ENCODE assay signal across 15 cellular contexts in genomic region chr12:54579258-54579657, GRCh38. TPM values are rescaled to one million over a fixed set of nuclear protein-coding genes. Genes with fewer than 3 reads are reported as not detected.
DNase-seq lines count a peak whose midpoint lies in the region; ATAC-seq and TF ChIP-seq lines count a peak whose summit lies in the region.
"Had no signal": no experiment of that assay in that cellular context is flagged by ENCODE, and none has a peak within 500 bp of the region (broad histone marks: within the 10 kb centered on the region; RNA-seq: fewer than 3 reads in every experiment).

No MANE protein-coding gene starts in this region.

- H3K27ac ChIP-seq in HCT116 (ENCODE audit: low read depth, low read length), result no peak overlapping the region
- no peak overlapping the region for H3K27ac ChIP-seq in naive thymus-derived CD4-positive, alpha-beta T cell (ENCODE audit: low read depth, low read length)
- H3K27ac ChIP-seq: brain microvascular endothelial cell, suprapubic skin had no signal

- H3K4me1 Mint-ChIP-seq in naive thymus-derived CD4-positive, alpha-beta T cell, result peaks cover 0 to 9% (median 7%) of the 10 kb centered on the region in 7 donors

- no peak overlapping the region for H3K27ac Mint-ChIP-seq in naive thymus-derived CD4-positive, alpha-beta T cell
- H3K27ac Mint-ChIP-seq: IgD-negative memory B cell had no signal

- RAD21 ChIA-PET in HCT116 (lab: Charles Lee; ENCODE audit: low non-redundant PET in 1 of 2, low total read pairs in 2 of 2, uncharacterized antibody in 2 of 2, unreplicated experiment in 2 of 2), result no interaction called here

- H3K27me3 Mint-ChIP-seq in naive thymus-derived CD4-positive, alpha-beta T cell, result peaks cover 0 to 10% (median 7%) of the 10 kb centered on the region in 5 donors
- H3K27me3 Mint-ChIP-seq: IgD-negative memory B cell had no signal

- no peak for TF ChIP-seq RAD21 in HCT116 (IDR thresholded peaks at IDR 0.05; ENCODE audit: low read depth)

- no peaks in the 10 kb centered on the region for H3K9me3 ChIP-seq in HCT116 (ENCODE audit: control insufficient read depth in 1 of 2, insufficient read depth in 1 of 2, low read depth in 1 of 2, low read length in 2 of 2)
- no peaks in the 10 kb centered on the region for H3K9me3 ChIP-seq in naive thymus-derived CD4-positive, alpha-beta T cell (ENCODE audit: control insufficient read depth in 2 of 3, low read length in 3 of 3)
- H3K9me3 ChIP-seq: suprapubic skin had no signal

- H3K4me3 Mint-ChIP-seq in naive thymus-derived CD4-positive, alpha-beta T cell, result no peak overlapping the region
- H3K4me3 Mint-ChIP-seq: immature natural killer cell had no signal

- CTCF ChIA-PET in HCT116 (lab: Charles Lee), result interaction anchor here (0.8 to 2.0 kb wide), 17 partner anchors 8 to 493 kb away, joined by 3 to 18 read pairs (median 7); partner anchors contain the start of gene DCD
- CTCF ChIA-PET in naive thymus-derived CD4-positive, alpha-beta T cell (lab: Charles Lee), result interaction anchor here (0.9 to 2.1 kb wide), 6 partner anchors 10 to 492 kb away, joined by 3 to 9 read pairs (median 4); no protein-coding TSS in a partner anchor

- H3K4me3 ChIP-seq in HCT116 (replicated peaks in 1 of 2; ENCODE audit: low read depth in 1 of 2, low read length in 2 of 2), result no peak overlapping the region
- H3K4me3 ChIP-seq in naive thymus-derived CD4-positive, alpha-beta T cell (ENCODE audit: low read length), result no peak overlapping the region
- H3K4me3 ChIP-seq: suprapubic skin had no signal

- H3K9me3 Mint-ChIP-seq in naive thymus-derived CD4-positive, alpha-beta T cell, result no peaks in the 10 kb centered on the region
- H3K9me3 Mint-ChIP-seq: IgD-negative memory B cell, immature natural killer cell had no signal

- H3K9ac ChIP-seq in HCT116 (ENCODE audit: low read length), result no peak overlapping the region

- no peak for TF ChIP-seq POLR2A in HCT116 (IDR thresholded peaks at IDR 0.05; ENCODE audit: borderline replicate concordance, extremely low read depth, insufficient read depth, insufficient read length)

- DNase-seq in HCT116 (ENCODE audit: low read depth, low spot score) (no peak), CD1c-positive myeloid dendritic cell (ENCODE audit: extremely low spot score) (no peak), AG20443 (ENCODE audit: low spot score) (no peak)
- no peak for DNase-seq in naive thymus-derived CD4-positive, alpha-beta T cell
- DNase-seq in stimulated activated CD4-positive, alpha-beta T cell treated with anti-CD3 and anti-CD28 coated beads, Interleukin-15, amount 100 ng/mL, for 24 hours, result no peak
- DNase-seq: activated gamma-delta T cell had no signal

- intact Hi-C loops in HCT116 (cut with micrococcal nuclease), result no loop called here
- intact Hi-C loops in naive thymus-derived CD4-positive, alpha-beta T cell (cut with micrococcal nuclease), result loop anchor here in 1 of 2 donors (1.0 to 2.0 kb wide), 2 partner anchors 17 to 18 kb away; no protein-coding TSS in a partner anchor

- peaks cover 0 to 16% (median 5%) of the 10 kb centered on the region in 5 donors for H3K36me3 Mint-ChIP-seq in naive thymus-derived CD4-positive, alpha-beta T cell

- POLR2A ChIA-PET in HCT116 (lab: Charles Lee), result interaction anchor here (1.0 kb wide), 1 partner anchor 22 kb away, joined by 4 read pairs; no protein-coding TSS in a partner anchor
- POLR2A ChIA-PET in naive thymus-derived CD4-positive, alpha-beta T cell (lab: Charles Lee), result interaction anchor here (1.0 kb wide), 1 partner anchor 480 kb away, joined by 3 read pairs; no protein-coding TSS in a partner anchor

- no TSS peak for BruUV-seq in HCT116 (replicated peaks; lab: Mats Ljungman, UMichigan)

- ATAC-seq in GM19043 (IDR thresholded peaks at IDR 0.05; ENCODE audit: low read depth, unreplicated experiment) (peak; percentile 16), HCT116 (peak; percentile 25), HG03521 (IDR thresholded peaks at IDR 0.05; ENCODE audit: unreplicated experiment) (peak; percentile 15)
- peak; percentile 15 for ATAC-seq in naive thymus-derived CD4-positive, alpha-beta T cell

- H4K20me1 ChIP-seq in HCT116 (ENCODE audit: insufficient read depth), result no peaks in the 10 kb centered on the region

- peak overlapping the region; percentile 76 for H2AFZ ChIP-seq in HCT116 (ENCODE audit: low read depth, low read length, poor library complexity, severe bottlenecking)

- H3K4me2 ChIP-seq in HCT116 (ENCODE audit: low read length), result peak overlapping the region; percentile 51

- no peaks in the 10 kb centered on the region for H3K9me2 ChIP-seq in HCT116 (ENCODE audit: insufficient read depth)

- no peaks in the 10 kb centered on the region for H3K79me2 ChIP-seq in HCT116 (ENCODE audit: insufficient read depth, low read length)

- H3K36me3 ChIP-seq in HCT116 (ENCODE audit: control insufficient read depth in 1 of 2, insufficient read depth in 2 of 2, low read length in 2 of 2), result no peaks in the 10 kb centered on the region
- peaks cover 0 to 3% (median 0%) of the 10 kb centered on the region in 3 experiments for H3K36me3 ChIP-seq in naive thymus-derived CD4-positive, alpha-beta T cell (ENCODE audit: control insufficient read depth in 2 of 3, insufficient read depth in 3 of 3, low read length in 3 of 3)
- H3K36me3 ChIP-seq: brain microvascular endothelial cell, suprapubic skin had no signal

- H3K4me1 ChIP-seq in HCT116 (ENCODE audit: control insufficient read depth in 1 of 2, insufficient read depth in 2 of 2, low read length in 2 of 2), result peaks cover 0 to 10% of the 10 kb centered on the region in 2 experiments; a peak in 2 of 4 replicates
- peaks cover 0 to 7% of the 10 kb centered on the region in 2 donors for H3K4me1 ChIP-seq in naive thymus-derived CD4-positive, alpha-beta T cell (ENCODE audit: control insufficient read depth in 2 of 2, insufficient read depth in 2 of 2, low read length in 2 of 2)

- peaks cover 14% of the 10 kb centered on the region; the same call in 1 of the 2 replicates for H3K27me3 ChIP-seq in HCT116 (ENCODE audit: insufficient read depth, low read length)
- no peaks in the 10 kb centered on the region for H3K27me3 ChIP-seq in naive thymus-derived CD4-positive, alpha-beta T cell (ENCODE audit: control insufficient read depth in 2 of 2, insufficient read depth in 2 of 2, low read length in 2 of 2)
- H3K27me3 ChIP-seq: brain microvascular endothelial cell had no signal

- no peak for TF ChIP-seq CTCF in HCT116 (IDR thresholded peaks at IDR 0.05 in 2 of 3, conservative IDR thresholded peaks at IDR 0.05 in 1 of 3; ENCODE audit: borderline replicate concordance in 1 of 3, insufficient read depth in 1 of 3, low read depth in 2 of 3, low read length in 2 of 3)

TF ChIP-seq in HCT116, 20 proteins besides CTCF, POLR2A, EP300 and RAD21 (continues in another document):
- TF ChIP-seq JUND (IDR thresholded peaks at IDR 0.05) (no peak), CBX3 (IDR thresholded peaks at IDR 0.05; ENCODE audit: low read depth) (no peak), EZH2 (IDR thresholded peaks at IDR 0.05) (no peak), MAX (IDR thresholded peaks at IDR 0.05) (no peak), SIN3A (IDR thresholded peaks at IDR 0.05; ENCODE audit: low read depth) (no peak), EGR1 (IDR thresholded peaks at IDR 0.05; ENCODE audit: low read depth) (no peak), TCF7L2 (IDR thresholded peaks at IDR 0.05; ENCODE audit: borderline replicate concordance, extremely low read depth, insufficient read depth, insufficient read length) (no peak), POLR2AphosphoS5 (IDR thresholded peaks at IDR 0.05; ENCODE audit: low read depth, low read length) (no peak), SP1 (IDR thresholded peaks at IDR 0.05; ENCODE audit: low read depth) (no peak), ELF1 (IDR thresholded peaks at IDR 0.05; ENCODE audit: borderline replicate concordance, low read depth) (no peak), EZH2phosphoT487 (IDR thresholded peaks at IDR 0.05; ENCODE audit: borderline replicate concordance) (no peak)
- TF ChIP-seq, protein P1, sequence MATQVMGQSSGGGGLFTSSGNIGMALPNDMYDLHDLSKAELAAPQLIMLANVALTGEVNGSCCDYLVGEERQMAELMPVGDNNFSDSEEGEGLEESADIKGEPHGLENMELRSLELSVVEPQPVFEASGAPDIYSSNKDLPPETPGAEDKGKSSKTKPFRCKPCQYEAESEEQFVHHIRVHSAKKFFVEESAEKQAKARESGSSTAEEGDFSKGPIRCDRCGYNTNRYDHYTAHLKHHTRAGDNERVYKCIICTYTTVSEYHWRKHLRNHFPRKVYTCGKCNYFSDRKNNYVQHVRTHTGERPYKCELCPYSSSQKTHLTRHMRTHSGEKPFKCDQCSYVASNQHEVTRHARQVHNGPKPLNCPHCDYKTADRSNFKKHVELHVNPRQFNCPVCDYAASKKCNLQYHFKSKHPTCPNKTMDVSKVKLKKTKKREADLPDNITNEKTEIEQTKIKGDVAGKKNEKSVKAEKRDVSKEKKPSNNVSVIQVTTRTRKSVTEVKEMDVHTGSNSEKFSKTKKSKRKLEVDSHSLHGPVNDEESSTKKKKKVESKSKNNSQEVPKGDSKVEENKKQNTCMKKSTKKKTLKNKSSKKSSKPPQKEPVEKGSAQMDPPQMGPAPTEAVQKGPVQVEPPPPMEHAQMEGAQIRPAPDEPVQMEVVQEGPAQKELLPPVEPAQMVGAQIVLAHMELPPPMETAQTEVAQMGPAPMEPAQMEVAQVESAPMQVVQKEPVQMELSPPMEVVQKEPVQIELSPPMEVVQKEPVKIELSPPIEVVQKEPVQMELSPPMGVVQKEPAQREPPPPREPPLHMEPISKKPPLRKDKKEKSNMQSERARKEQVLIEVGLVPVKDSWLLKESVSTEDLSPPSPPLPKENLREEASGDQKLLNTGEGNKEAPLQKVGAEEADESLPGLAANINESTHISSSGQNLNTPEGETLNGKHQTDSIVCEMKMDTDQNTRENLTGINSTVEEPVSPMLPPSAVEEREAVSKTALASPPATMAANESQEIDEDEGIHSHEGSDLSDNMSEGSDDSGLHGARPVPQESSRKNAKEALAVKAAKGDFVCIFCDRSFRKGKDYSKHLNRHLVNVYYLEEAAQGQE (IDR thresholded peaks at IDR 0.05; ENCODE audit: low read depth), result no peak

RNA-seq across cellular contexts. Expression of gene PPP1R1A, which starts 9.2 kb away (rescaled TPM):
- total RNA-seq in HCT116 (2021; ENCODE audit: unreplicated experiment), result 0.61 TPM
- polyA plus RNA-seq in HCT116 (2012), result 0.60 and 1.1 TPM in 2 replicates
- not detected for total RNA-seq in naive thymus-derived CD4-positive, alpha-beta T cell
- not detected for polyA plus RNA-seq in naive thymus-derived CD4-positive, alpha-beta T cell
- total RNA-seq: NCI-H460 had no signal
- polyA plus RNA-seq: IgD-negative memory B cell, immature natural killer cell had no signal

RNA-seq across cellular contexts. Expression of gene PDE1B, which starts 29.9 kb away (rescaled TPM):
- total RNA-seq in HCT116 (2021; ENCODE audit: unreplicated experiment), result 0.52 TPM
- 0.09 and 0.11 TPM in 2 replicates for polyA plus RNA-seq in HCT116 (2012)
- 10 to 100 TPM in 2 of 5 experiments, 1 to 10 TPM in 3; 3.3 to 22.3 (median 9.4) TPM for total RNA-seq in naive thymus-derived CD4-positive, alpha-beta T cell
- 1 to 10 TPM in 1 of 2 donors, under 1 TPM in 1; 0.18 to 5.7 TPM for polyA plus RNA-seq in naive thymus-derived CD4-positive, alpha-beta T cell
- total RNA-seq: NCI-H460, osteoblast had no signal

RNA-seq across cellular contexts. Expression of gene LACRT, which starts 55.4 kb away (rescaled TPM):
- not detected for total RNA-seq in HCT116 (2021; ENCODE audit: unreplicated experiment)
- polyA plus RNA-seq in HCT116 (2012), result not detected in 2 replicates
- total RNA-seq in naive thymus-derived CD4-positive, alpha-beta T cell, result not detected
- not detected for polyA plus RNA-seq in naive thymus-derived CD4-positive, alpha-beta T cell
- total RNA-seq: H1, NCI-H460, osteoblast had no signal
- polyA plus RNA-seq: H1, IgD-negative memory B cell, immature natural killer cell had no signal
